In the genomic region with DNA sequence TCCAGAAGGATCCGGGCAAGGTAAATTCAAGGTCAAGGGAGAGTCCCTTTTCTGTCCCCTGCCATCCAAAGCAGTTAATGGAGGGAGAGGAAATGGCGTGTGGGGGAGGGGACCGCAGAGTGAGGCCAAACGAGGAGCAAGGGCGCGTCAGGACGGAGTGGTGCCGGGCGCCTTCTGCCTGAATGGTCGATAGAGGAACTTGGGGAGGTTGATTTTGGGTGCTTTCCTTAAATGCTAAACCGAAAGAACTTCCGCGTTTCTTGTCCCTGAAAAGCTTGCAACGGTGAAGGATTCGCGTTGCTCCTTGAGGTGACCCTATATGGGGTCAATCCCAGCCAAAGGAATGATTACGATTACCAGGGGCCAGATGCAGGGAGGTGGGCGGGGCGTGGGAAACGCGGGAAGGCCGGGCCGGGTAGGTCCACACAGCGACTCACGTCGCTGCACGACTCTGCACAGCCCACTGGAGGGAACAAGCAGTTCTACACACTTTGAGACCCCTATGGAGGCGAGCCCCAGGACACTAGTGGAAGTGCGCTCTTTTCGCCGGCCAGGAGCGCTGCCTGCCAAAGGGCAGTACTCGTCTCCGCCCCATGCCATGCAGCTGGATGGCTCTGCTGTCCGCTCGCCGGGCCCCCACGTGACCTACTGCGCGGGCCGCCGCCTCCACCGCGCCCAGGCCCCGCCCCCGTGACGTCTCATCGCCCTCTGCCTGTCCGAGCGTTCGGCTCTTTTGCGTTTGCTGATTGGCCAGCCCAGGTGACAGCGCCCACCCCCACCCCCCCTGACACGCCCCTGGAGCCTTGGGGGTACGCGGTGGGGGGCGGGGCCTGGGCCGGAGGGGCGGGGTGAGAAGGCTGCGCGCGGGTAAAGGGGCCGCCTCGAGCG, we compare ENCODE assay signal across 8 cellular contexts. TPM values are rescaled to one million over a fixed set of nuclear protein-coding genes. Genes with fewer than 3 reads are reported as not detected.
A peak's percentile ranks its signal among the peaks of the same experiment; 100 is the strongest.
DNase-seq lines count a peak whose midpoint lies in the region; ATAC-seq and TF ChIP-seq lines count a peak whose summit lies in the region.

No MANE protein-coding gene starts in this region.

- peaks cover 42% of the 10 kb centered on the region for H3K4me1 Mint-ChIP-seq in T-helper 1 cell treated with Interleukin-12 subunit alpha and Interleukin-12 subunit beta and Interleukin-4 antibody, amounts not matched to agents 30 μg/mL and 1 μg/mL, for 36 hours (ENCODE audit: low read depth)

- under 1% methylated on average over 65 of the region's 65 CpGs for WGBS in right cardiac atrium

- TF ChIP-seq CTCF in uterus (IDR thresholded peaks at IDR 0.05), result peak in 1 of 4 experiments; percentile 7

- no peaks in the 10 kb centered on the region for H3K4me1 ChIP-seq in right cardiac atrium (ENCODE audit: control insufficient read depth, insufficient read depth, low read length)
- no peaks in the 10 kb centered on the region for H3K4me1 ChIP-seq in uterus

- peaks cover 11% of the 10 kb centered on the region for H3K36me3 Mint-ChIP-seq in T-helper 1 cell treated with Interleukin-12 subunit alpha and Interleukin-12 subunit beta and Interleukin-4 antibody, amounts not matched to agents 30 μg/mL and 1 μg/mL, for 36 hours (ENCODE audit: low read depth)

- DNase-seq in NCI-H146 treated with DMSO at 0.1 percent for 48 hours (lab: John Stamatoyannopoulos, UW; ENCODE audit: unreplicated experiment) (peak; percentile 62), right cardiac atrium (peak; percentile 93 to 98 (median 97)), pulmonary artery endothelial cell (ENCODE audit: low read depth, low spot score) (peak; percentile 62), uterus (peak; percentile 91 to 93)

- intact Hi-C loops in right cardiac atrium (cut with DNase I) (no loop called here), uterus (cut with DNase I; ENCODE audit: low total_unique reads) (no loop called here)

- no peaks in the 10 kb centered on the region for H3K27me3 Mint-ChIP-seq in T-helper 1 cell treated with Interleukin-12 subunit alpha and Interleukin-12 subunit beta and Interleukin-4 antibody, amounts not matched to agents 30 μg/mL and 1 μg/mL, for 36 hours (ENCODE audit: low read depth)

- TF ChIP-seq POLR2A in uterus (IDR thresholded peaks at IDR 0.05), result peak in 1 of 2 donors; percentile 40

- H3K27ac ChIP-seq in angular gyrus (ENCODE audit: low read depth, low read length) (peak overlapping the region; percentile 40), right cardiac atrium (ENCODE audit: low read length) (peak overlapping the region; percentile 66), uterus (peak overlapping the region; percentile 67 to 68)

- H3K27ac Mint-ChIP-seq in T-helper 1 cell treated with Interleukin-12 subunit alpha and Interleukin-12 subunit beta and Interleukin-4 antibody, amounts not matched to agents 30 μg/mL and 1 μg/mL, for 36 hours, result peak overlapping the region; percentile 99

- H3K27me3 ChIP-seq in right cardiac atrium (ENCODE audit: control insufficient read depth, insufficient read depth) (no peaks in the 10 kb centered on the region), uterus (no peaks in the 10 kb centered on the region)

- no peaks in the 10 kb centered on the region for H3K9me3 Mint-ChIP-seq in T-helper 1 cell treated with Interleukin-12 subunit alpha and Interleukin-12 subunit beta and Interleukin-4 antibody, amounts not matched to agents 30 μg/mL and 1 μg/mL, for 36 hours

- no peaks in the 10 kb centered on the region for H3K36me3 ChIP-seq in uterus

- H3K9me3 ChIP-seq in right cardiac atrium (ENCODE audit: control insufficient read depth, low read length) (no peaks in the 10 kb centered on the region), uterus (no peaks in the 10 kb centered on the region)

- H3K4me3 ChIP-seq in right cardiac atrium (ENCODE audit: low read length) (peak overlapping the region; percentile 60), uterus (peak overlapping the region; percentile 52 to 54)

- peak; percentile 53 for ATAC-seq in GM18499 (IDR thresholded peaks at IDR 0.05; ENCODE audit: insufficient read depth, unreplicated experiment)
- peak; percentile 88 for ATAC-seq in HG02885 (IDR thresholded peaks at IDR 0.05; ENCODE audit: poor library complexity, unreplicated experiment)
- ATAC-seq in right cardiac atrium, result peak; percentile 99

- peak overlapping the region; percentile 93 for H3K4me3 Mint-ChIP-seq in T-helper 1 cell treated with Interleukin-12 subunit alpha and Interleukin-12 subunit beta and Interleukin-4 antibody, amounts not matched to agents 30 μg/mL and 1 μg/mL, for 36 hours

RNA-seq across cellular contexts. Expression of a gene that starts 0.5 kb away (rescaled TPM):
- total RNA-seq in right cardiac atrium (1 to 10 TPM; 4.8 to 7.1 (median 5.8) TPM), pulmonary artery endothelial cell (4.3 and 6.9 TPM in 2 replicates), uterus (1 to 10 TPM; 1.0 to 8.0 (median 3.0) TPM)
- 2.9 TPM for polyA plus RNA-seq in right cardiac atrium

Comparison
In these comparisons a context has a peak if more than half of its experiments do, and no peak if none do; other contexts are left out.
1. Peak in every context shown above with its lines: DNase-seq, ATAC-seq, H3K4me3 ChIP-seq and H3K27ac ChIP-seq.